In the genomic region with DNA sequence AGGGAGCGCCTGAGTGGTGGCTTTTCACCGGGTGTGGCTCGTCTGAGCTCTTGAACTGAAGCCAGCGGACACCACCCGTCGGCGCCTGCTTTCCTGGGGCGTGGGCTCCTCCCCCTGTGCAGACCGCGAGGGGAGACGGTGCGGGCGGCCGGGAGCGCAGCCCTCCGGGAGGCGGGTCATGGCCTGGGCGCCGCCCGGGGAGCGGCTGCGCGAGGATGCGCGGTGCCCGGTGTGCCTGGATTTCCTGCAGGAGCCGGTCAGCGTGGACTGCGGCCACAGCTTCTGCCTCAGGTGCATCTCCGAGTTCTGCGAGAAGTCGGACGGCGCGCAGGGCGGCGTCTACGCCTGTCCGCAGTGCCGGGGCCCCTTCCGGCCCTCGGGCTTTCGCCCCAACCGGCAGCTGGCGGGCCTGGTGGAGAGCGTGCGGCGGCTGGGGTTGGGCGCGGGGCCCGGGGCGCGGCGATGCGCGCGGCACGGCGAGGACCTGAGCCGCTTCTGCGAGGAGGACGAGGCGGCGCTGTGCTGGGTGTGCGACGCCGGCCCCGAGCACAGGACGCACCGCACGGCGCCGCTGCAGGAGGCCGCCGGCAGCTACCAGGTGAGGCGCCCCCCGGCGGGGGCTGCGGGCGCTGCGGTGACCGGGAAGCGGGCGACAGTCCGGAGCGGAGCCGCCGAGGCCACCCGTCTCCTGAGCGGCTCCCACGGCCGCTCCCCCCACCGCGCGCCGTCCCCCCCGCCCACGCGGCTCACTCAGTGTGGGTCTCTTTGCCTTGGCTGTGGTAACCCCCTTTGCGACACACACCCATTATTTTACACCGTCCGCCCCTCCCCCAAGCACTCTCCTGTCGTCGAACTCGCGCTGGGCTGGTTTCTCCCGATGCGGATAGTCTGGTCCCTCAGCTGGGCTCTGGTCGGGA, we compare ENCODE assay signal across 1 cellular context.
TF ChIP-seq lines count a peak whose summit lies in the region.

A gene with protein sequence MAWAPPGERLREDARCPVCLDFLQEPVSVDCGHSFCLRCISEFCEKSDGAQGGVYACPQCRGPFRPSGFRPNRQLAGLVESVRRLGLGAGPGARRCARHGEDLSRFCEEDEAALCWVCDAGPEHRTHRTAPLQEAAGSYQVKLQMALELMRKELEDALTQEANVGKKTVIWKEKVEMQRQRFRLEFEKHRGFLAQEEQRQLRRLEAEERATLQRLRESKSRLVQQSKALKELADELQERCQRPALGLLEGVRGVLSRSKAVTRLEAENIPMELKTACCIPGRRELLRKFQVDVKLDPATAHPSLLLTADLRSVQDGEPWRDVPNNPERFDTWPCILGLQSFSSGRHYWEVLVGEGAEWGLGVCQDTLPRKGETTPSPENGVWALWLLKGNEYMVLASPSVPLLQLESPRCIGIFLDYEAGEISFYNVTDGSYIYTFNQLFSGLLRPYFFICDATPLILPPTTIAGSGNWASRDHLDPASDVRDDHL (plus strand): TSS at position 119 of the 917 bp plus-strand sequence. CDS start 60 bp downstream, at position 179.

TF ChIP-seq in K562, 482 proteins besides CTCF, POLR2A, EP300 and RAD21 (continued from another document and continues in another):
- TF ChIP-seq, protein P1, sequence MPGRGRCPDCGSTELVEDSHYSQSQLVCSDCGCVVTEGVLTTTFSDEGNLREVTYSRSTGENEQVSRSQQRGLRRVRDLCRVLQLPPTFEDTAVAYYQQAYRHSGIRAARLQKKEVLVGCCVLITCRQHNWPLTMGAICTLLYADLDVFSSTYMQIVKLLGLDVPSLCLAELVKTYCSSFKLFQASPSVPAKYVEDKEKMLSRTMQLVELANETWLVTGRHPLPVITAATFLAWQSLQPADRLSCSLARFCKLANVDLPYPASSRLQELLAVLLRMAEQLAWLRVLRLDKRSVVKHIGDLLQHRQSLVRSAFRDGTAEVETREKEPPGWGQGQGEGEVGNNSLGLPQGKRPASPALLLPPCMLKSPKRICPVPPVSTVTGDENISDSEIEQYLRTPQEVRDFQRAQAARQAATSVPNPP (IDR thresholded peaks at IDR 0.05; ENCODE audit: borderline replicate concordance, insufficient read depth, insufficient read length) = no peak
- TF ChIP-seq, protein P2, sequence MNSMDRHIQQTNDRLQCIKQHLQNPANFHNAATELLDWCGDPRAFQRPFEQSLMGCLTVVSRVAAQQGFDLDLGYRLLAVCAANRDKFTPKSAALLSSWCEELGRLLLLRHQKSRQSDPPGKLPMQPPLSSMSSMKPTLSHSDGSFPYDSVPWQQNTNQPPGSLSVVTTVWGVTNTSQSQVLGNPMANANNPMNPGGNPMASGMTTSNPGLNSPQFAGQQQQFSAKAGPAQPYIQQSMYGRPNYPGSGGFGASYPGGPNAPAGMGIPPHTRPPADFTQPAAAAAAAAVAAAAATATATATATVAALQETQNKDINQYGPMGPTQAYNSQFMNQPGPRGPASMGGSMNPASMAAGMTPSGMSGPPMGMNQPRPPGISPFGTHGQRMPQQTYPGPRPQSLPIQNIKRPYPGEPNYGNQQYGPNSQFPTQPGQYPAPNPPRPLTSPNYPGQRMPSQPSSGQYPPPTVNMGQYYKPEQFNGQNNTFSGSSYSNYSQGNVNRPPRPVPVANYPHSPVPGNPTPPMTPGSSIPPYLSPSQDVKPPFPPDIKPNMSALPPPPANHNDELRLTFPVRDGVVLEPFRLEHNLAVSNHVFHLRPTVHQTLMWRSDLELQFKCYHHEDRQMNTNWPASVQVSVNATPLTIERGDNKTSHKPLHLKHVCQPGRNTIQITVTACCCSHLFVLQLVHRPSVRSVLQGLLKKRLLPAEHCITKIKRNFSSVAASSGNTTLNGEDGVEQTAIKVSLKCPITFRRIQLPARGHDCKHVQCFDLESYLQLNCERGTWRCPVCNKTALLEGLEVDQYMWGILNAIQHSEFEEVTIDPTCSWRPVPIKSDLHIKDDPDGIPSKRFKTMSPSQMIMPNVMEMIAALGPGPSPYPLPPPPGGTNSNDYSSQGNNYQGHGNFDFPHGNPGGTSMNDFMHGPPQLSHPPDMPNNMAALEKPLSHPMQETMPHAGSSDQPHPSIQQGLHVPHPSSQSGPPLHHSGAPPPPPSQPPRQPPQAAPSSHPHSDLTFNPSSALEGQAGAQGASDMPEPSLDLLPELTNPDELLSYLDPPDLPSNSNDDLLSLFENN (IDR thresholded peaks at IDR 0.05; ENCODE audit: low read depth in 2 of 2, low read length in 2 of 2) = peak in 1 of 2 experiments; percentile 45; a peak in 1 of 4 replicates
- TF ChIP-seq NR2C1 (IDR thresholded peaks at IDR 0.05) (no peak), NR2C1 (tag; IDR thresholded peaks at IDR 0.05) (no peak), MEF2A (IDR thresholded peaks at IDR 0.05; ENCODE audit: control insufficient read depth, low read depth, low read length) (no peak), HEY1 (CRISPR knock-in tag; IDR thresholded peaks at IDR 0.05; ENCODE audit: borderline replicate concordance) (no peak), RBM17 (IDR thresholded peaks at IDR 0.05; ENCODE audit: borderline replicate concordance, low read depth, low read length) (no peak), ZC3H4 (CRISPR knock-in tag; IDR thresholded peaks at IDR 0.05; ENCODE audit: borderline replicate concordance) (peak; percentile 60; the same call in 1 of the 2 replicates), NCOR1 (IDR thresholded peaks at IDR 0.05) (peak; percentile 46), RBM25 (IDR thresholded peaks at IDR 0.05; ENCODE audit: low read depth, low read length, severe bottlenecking) (peak; percentile 55), ZNF239 (CRISPR knock-in tag; IDR thresholded peaks at IDR 0.05) (no peak), NCOA6 (IDR thresholded peaks at IDR 0.05) (peak; percentile 92), KDM5B (IDR thresholded peaks at IDR 0.05; ENCODE audit: insufficient replicate concordance, low read depth, low read length) (peak; percentile 84), SIN3A (IDR thresholded peaks at IDR 0.05; ENCODE audit: borderline replicate concordance in 2 of 2, control insufficient read depth in 1 of 2, low read depth in 2 of 2, low read length in 2 of 2) (peak in 1 of 2 experiments; percentile 32; a peak in 1 of 4 replicates), CREM (IDR thresholded peaks at IDR 0.05; ENCODE audit: low read depth) (peak; percentile 72), CEBPB (tag; IDR thresholded peaks at IDR 0.05) (no peak), E2F3 (CRISPR knock-in tag; IDR thresholded peaks at IDR 0.05) (no peak), BMI1 (IDR thresholded peaks at IDR 0.05; ENCODE audit: low read length) (no peak), SRSF7 (optimal IDR thresholded peaks at IDR 0.05; ENCODE audit: low read depth, low read length) (no peak), U2AF2 (optimal IDR thresholded peaks at IDR 0.05; ENCODE audit: low read depth, low read length) (no peak), ZNF232 (CRISPR knock-in tag; IDR thresholded peaks at IDR 0.05) (no peak), FOXK1 (CRISPR knock-in tag; IDR thresholded peaks at IDR 0.05; ENCODE audit: borderline replicate concordance) (no peak), KAT8 (IDR thresholded peaks at IDR 0.05; ENCODE audit: low read depth) (no peak), BCL6 (CRISPR knock-in tag; IDR thresholded peaks at IDR 0.05) (no peak), TSC22D4 (tag; IDR thresholded peaks at IDR 0.05) (no peak), NR3C1 (CRISPR knock-in tag; IDR thresholded peaks at IDR 0.05) (no peak; the same call in 1 of the 2 replicates), STAT5A (IDR thresholded peaks at IDR 0.05; ENCODE audit: borderline replicate concordance, low read length) (no peak; the same call in 1 of the 2 replicates), NFRKB (IDR thresholded peaks at IDR 0.05; ENCODE audit: low read depth) (no peak), SMARCC2 (IDR thresholded peaks at IDR 0.05; ENCODE audit: low read depth) (0 out of 2 replicates have a peak, but pooled peaks have one; percentile 2), YY1 (IDR thresholded peaks at IDR 0.05; ENCODE audit: borderline replicate concordance in 1 of 3, control insufficient read depth in 1 of 3, extremely low read depth in 1 of 3, insufficient read depth in 3 of 3, insufficient read length in 1 of 3, insufficient replicate concordance in 2 of 3, low read depth in 1 of 3, low read length in 2 of 3) (peak; percentile 13 to 82 (median 65)), GABPB1 (CRISPR knock-in tag; IDR thresholded peaks at IDR 0.05) (peak; percentile 46; the same call in 1 of the 2 replicates), DACH1 (IDR thresholded peaks at IDR 0.05; ENCODE audit: partially characterized antibody) (no peak), TEAD1 (CRISPR knock-in tag; IDR thresholded peaks at IDR 0.05) (peak in 1 of 2 experiments; percentile 47; a peak in 1 of 4 replicates), SAFB2 (IDR thresholded peaks at IDR 0.05; ENCODE audit: borderline replicate concordance, low read depth, low read length, severe bottlenecking) (no peak), MTF1 (CRISPR knock-in tag; IDR thresholded peaks at IDR 0.05; ENCODE audit: borderline replicate concordance) (no peak), NONO (IDR thresholded peaks at IDR 0.05; ENCODE audit: low read depth in 2 of 2, low read length in 1 of 2) (peak; percentile 87 to 93; a peak in 3 of 4 replicates), POLR2G (IDR thresholded peaks at IDR 0.05; ENCODE audit: low read depth, low read length) (peak; percentile 94), KLF1 (tag; IDR thresholded peaks at IDR 0.05) (peak; percentile 86), XRCC3 (IDR thresholded peaks at IDR 0.05) (no peak), TEAD4 (IDR thresholded peaks at IDR 0.05; ENCODE audit: low read length) (no peak; the same call in 1 of the 2 replicates), TEAD4 (CRISPR knock-in tag; IDR thresholded peaks at IDR 0.05; ENCODE audit: borderline replicate concordance) (no peak), SNRNP70 (optimal IDR thresholded peaks at IDR 0.05; ENCODE audit: low read depth, low read length) (no peak)
- TF ChIP-seq, protein P3, sequence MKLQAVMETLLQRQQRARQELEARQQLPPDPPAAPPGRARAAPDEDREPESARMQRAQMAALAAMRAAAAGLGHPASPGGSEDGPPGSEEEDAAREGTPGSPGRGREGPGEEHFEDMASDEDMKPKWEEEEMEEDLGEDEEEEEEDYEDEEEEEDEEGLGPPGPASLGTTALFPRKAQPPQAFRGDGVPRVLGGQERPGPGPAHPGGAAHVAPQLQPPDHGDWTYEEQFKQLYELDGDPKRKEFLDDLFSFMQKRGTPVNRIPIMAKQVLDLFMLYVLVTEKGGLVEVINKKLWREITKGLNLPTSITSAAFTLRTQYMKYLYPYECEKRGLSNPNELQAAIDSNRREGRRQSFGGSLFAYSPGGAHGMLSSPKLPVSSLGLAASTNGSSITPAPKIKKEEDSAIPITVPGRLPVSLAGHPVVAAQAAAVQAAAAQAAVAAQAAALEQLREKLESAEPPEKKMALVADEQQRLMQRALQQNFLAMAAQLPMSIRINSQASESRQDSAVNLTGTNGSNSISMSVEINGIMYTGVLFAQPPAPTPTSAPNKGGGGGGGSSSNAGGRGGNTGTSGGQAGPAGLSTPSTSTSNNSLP (IDR thresholded peaks at IDR 0.05; ENCODE audit: borderline replicate concordance, low read depth, low read length) = no peak
- TF ChIP-seq, protein P4, sequence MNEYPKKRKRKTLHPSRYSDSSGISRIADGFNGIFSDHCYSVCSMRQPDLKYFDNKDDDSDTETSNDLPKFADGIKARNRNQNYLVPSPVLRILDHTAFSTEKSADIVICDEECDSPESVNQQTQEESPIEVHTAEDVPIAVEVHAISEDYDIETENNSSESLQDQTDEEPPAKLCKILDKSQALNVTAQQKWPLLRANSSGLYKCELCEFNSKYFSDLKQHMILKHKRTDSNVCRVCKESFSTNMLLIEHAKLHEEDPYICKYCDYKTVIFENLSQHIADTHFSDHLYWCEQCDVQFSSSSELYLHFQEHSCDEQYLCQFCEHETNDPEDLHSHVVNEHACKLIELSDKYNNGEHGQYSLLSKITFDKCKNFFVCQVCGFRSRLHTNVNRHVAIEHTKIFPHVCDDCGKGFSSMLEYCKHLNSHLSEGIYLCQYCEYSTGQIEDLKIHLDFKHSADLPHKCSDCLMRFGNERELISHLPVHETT (CRISPR knock-in tag; conservative IDR thresholded peaks at IDR 0.05 in 1 of 2, IDR thresholded peaks at IDR 0.05 in 1 of 2) = peak in 1 of 2 experiments; percentile 90; a peak in 2 of 4 replicates
- TF ChIP-seq, protein P5, sequence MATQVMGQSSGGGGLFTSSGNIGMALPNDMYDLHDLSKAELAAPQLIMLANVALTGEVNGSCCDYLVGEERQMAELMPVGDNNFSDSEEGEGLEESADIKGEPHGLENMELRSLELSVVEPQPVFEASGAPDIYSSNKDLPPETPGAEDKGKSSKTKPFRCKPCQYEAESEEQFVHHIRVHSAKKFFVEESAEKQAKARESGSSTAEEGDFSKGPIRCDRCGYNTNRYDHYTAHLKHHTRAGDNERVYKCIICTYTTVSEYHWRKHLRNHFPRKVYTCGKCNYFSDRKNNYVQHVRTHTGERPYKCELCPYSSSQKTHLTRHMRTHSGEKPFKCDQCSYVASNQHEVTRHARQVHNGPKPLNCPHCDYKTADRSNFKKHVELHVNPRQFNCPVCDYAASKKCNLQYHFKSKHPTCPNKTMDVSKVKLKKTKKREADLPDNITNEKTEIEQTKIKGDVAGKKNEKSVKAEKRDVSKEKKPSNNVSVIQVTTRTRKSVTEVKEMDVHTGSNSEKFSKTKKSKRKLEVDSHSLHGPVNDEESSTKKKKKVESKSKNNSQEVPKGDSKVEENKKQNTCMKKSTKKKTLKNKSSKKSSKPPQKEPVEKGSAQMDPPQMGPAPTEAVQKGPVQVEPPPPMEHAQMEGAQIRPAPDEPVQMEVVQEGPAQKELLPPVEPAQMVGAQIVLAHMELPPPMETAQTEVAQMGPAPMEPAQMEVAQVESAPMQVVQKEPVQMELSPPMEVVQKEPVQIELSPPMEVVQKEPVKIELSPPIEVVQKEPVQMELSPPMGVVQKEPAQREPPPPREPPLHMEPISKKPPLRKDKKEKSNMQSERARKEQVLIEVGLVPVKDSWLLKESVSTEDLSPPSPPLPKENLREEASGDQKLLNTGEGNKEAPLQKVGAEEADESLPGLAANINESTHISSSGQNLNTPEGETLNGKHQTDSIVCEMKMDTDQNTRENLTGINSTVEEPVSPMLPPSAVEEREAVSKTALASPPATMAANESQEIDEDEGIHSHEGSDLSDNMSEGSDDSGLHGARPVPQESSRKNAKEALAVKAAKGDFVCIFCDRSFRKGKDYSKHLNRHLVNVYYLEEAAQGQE (CRISPR knock-in tag; IDR thresholded peaks at IDR 0.05; ENCODE audit: low read depth) = peak; percentile 66; the same call in 1 of the 2 replicates
- TF ChIP-seq, protein P6, sequence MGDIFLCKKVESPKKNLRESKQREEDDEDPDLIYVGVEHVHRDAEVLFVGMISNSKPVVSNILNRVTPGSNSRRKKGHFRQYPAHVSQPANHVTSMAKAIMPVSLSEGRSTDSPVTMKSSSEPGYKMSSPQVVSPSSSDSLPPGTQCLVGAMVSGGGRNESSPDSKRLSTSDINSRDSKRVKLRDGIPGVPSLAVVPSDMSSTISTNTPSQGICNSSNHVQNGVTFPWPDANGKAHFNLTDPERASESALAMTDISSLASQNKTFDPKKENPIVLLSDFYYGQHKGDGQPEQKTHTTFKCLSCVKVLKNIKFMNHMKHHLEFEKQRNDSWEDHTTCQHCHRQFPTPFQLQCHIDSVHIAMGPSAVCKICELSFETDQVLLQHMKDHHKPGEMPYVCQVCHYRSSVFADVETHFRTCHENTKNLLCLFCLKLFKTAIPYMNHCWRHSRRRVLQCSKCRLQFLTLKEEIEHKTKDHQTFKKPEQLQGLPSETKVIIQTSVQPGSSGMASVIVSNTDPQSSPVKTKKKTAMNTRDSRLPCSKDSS (IDR thresholded peaks at IDR 0.05; ENCODE audit: low read depth, partially characterized antibody) = no peak
- TF ChIP-seq, protein P7, sequence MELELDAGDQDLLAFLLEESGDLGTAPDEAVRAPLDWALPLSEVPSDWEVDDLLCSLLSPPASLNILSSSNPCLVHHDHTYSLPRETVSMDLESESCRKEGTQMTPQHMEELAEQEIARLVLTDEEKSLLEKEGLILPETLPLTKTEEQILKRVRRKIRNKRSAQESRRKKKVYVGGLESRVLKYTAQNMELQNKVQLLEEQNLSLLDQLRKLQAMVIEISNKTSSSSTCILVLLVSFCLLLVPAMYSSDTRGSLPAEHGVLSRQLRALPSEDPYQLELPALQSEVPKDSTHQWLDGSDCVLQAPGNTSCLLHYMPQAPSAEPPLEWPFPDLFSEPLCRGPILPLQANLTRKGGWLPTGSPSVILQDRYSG (tag; conservative IDR thresholded peaks at IDR 0.05; ENCODE audit: low read depth) = no peak
